8 cellular contexts compared by ENCODE assay signal in genomic region chr9:6759114-6759977, GRCh38. TPM values are rescaled to one million over a fixed set of nuclear protein-coding genes. Genes with fewer than 3 reads are reported as not detected.
A peak's percentile ranks its signal among the peaks of the same experiment; 100 is the strongest.
DNase-seq lines count a peak whose midpoint lies in the region; ATAC-seq and TF ChIP-seq lines count a peak whose summit lies in the region.

No MANE protein-coding gene starts in this region.

- ATAC-seq in activated T-cell treated with anti-CD3 and anti-CD28 coated beads, Interleukin-2, amount 50 U/mL, for 4 hours: peak; percentile 1 to 2

- H3K4me3 Mint-ChIP-seq in activated T-cell treated with anti-CD3 and anti-CD28 coated beads, Interleukin-2, amount 50 U/mL, for 4 hours: peak overlapping the region; percentile 97

- peaks cover 4% of the 10 kb centered on the region for H3K36me3 Mint-ChIP-seq in activated T-cell treated with anti-CD3 and anti-CD28 coated beads, Interleukin-2, amount 50 U/mL, for 4 hours (ENCODE audit: insufficient read depth)

- DNase-seq in NCI-H510A treated with DMSO at 0.1 percent for 48 hours (lab: John Stamatoyannopoulos, UW) (peak; percentile 55), NCI-H510A (lab: John Stamatoyannopoulos, UW) (no peak), HFF-Myc (ENCODE audit: extremely low read depth, low read depth) (peak; percentile 81), NCI-H526 treated with DMSO at 0.1 percent for 48 hours (lab: John Stamatoyannopoulos, UW) (peak; percentile 20), fibroblast of the conjunctiva (ENCODE audit: low read depth) (peak; percentile 78), renal cortical epithelial cell (ENCODE audit: low read depth) (peak; percentile 93), GDM1 (lab: John Stamatoyannopoulos, UW) (no peak)
- DNase-seq in activated T-cell treated with anti-CD3 and anti-CD28 coated beads, Interleukin-2, amount 50 U/mL, for 4 hours: peak; percentile 8

- H3K27me3 Mint-ChIP-seq in activated T-cell treated with anti-CD3 and anti-CD28 coated beads, Interleukin-2, amount 50 U/mL, for 4 hours (ENCODE audit: low read depth): no peaks in the 10 kb centered on the region

- peaks cover 51% of the 10 kb centered on the region for H3K4me1 Mint-ChIP-seq in activated T-cell treated with anti-CD3 and anti-CD28 coated beads, Interleukin-2, amount 50 U/mL, for 4 hours (ENCODE audit: low read depth)

- TF ChIP-seq CTCF in HFF-Myc (IDR thresholded peaks at IDR 0.05; ENCODE audit: low read depth, low read length, missing control alignments): no peak

- peak overlapping the region; percentile 81 for H3K4me3 ChIP-seq in HFF-Myc (replicated peaks; ENCODE audit: low read depth, low read length)

- no peaks in the 10 kb centered on the region for H3K9me3 Mint-ChIP-seq in activated T-cell treated with anti-CD3 and anti-CD28 coated beads, Interleukin-2, amount 50 U/mL, for 4 hours

RNA-seq across cellular contexts. Expression of gene KDM4C, which starts 1.6 kb away (rescaled TPM):
- 10 to 100 TPM; 22.9 to 26.5 (median 25.6) TPM for total RNA-seq in activated T-cell treated with anti-CD3 and anti-CD28 coated beads, Interleukin-2, amount 50 U/mL, for 4 hours
- total RNA-seq in renal cortical epithelial cell: 23.1 and 52.4 TPM in 2 replicates

Comparison
In these comparisons a context has a peak if more than half of its experiments do, and no peak if none do; other contexts are left out.
1. DNase-seq: peak in NCI-H510A treated with DMSO at 0.1 percent for 48 hours (single experiment), HFF-Myc (single experiment), NCI-H526 treated with DMSO at 0.1 percent for 48 hours (single experiment), activated T-cell treated with anti-CD3 and anti-CD28 coated beads, Interleukin-2, amount 50 U/mL, for 4 hours (single experiment), fibroblast of the conjunctiva (single experiment) and renal cortical epithelial cell (single experiment); none in NCI-H510A (single experiment) and GDM1 (single experiment).